15 cellular contexts compared by ENCODE assay signal in genomic region chr13:67155898-67156717, GRCh38.
"Had no signal": no experiment of that assay in that cellular context is flagged by ENCODE, and none has a peak within 500 bp of the region (broad histone marks: within the 10 kb centered on the region; RNA-seq: fewer than 3 reads in every experiment).

No MANE protein-coding gene starts in this region.

- H3K27ac Mint-ChIP-seq: activated naive CD4-positive, alpha-beta T cell treated with anti-CD3 and anti-CD28 coated beads for 36 hours; activated naive CD8-positive, alpha-beta T cell treated with anti-CD3 and anti-CD28 coated beads, Interleukin-2, amount 50 U/mL, for 24 hours; activated T-helper 17 cell treated with anti-CD3 and anti-CD28 coated beads, Interleukin-2, amount 50 U/mL, for 72 hours; mesothelial cell of epicardium; T-cell had no signal

- H3K9me3 Mint-ChIP-seq: activated naive CD4-positive, alpha-beta T cell treated with anti-CD3 and anti-CD28 coated beads for 36 hours; activated naive CD8-positive, alpha-beta T cell treated with anti-CD3 and anti-CD28 coated beads, Interleukin-2, amount 50 U/mL, for 24 hours; activated T-helper 17 cell treated with anti-CD3 and anti-CD28 coated beads, Interleukin-2, amount 50 U/mL, for 72 hours had no signal

- H3K4me3 ChIP-seq: ascending aorta, esophagus squamous epithelium, pancreas, stomach, thyroid gland had no signal

- H3K36me3 ChIP-seq: ascending aorta, esophagus squamous epithelium, pancreas, stomach, thyroid gland had no signal

- H3K4me1 ChIP-seq: ascending aorta, pancreas, thyroid gland had no signal

- H3K27me3 ChIP-seq: ascending aorta, pancreas, stomach, thyroid gland had no signal

- H3K4me3 Mint-ChIP-seq: activated naive CD4-positive, alpha-beta T cell treated with anti-CD3 and anti-CD28 coated beads for 36 hours; activated naive CD8-positive, alpha-beta T cell treated with anti-CD3 and anti-CD28 coated beads, Interleukin-2, amount 50 U/mL, for 24 hours; activated T-helper 17 cell treated with anti-CD3 and anti-CD28 coated beads, Interleukin-2, amount 50 U/mL, for 72 hours; mesothelial cell of epicardium; T-cell had no signal

- H3K27ac ChIP-seq: ascending aorta, esophagus squamous epithelium, pancreas, stomach, thyroid gland had no signal

- H3K4me1 Mint-ChIP-seq: activated naive CD8-positive, alpha-beta T cell treated with anti-CD3 and anti-CD28 coated beads, Interleukin-2, amount 50 U/mL, for 24 hours; activated T-helper 17 cell treated with anti-CD3 and anti-CD28 coated beads, Interleukin-2, amount 50 U/mL, for 72 hours; T-cell had no signal

- H3K36me3 Mint-ChIP-seq: mesothelial cell of epicardium, T-cell had no signal

- ATAC-seq: activated naive CD8-positive, alpha-beta T cell treated with anti-CD3 and anti-CD28 coated beads, Interleukin-2, amount 50 U/mL, for 24 hours; activated T-helper 17 cell treated with anti-CD3 and anti-CD28 coated beads, Interleukin-2, amount 50 U/mL, for 72 hours; pancreas; T-cell had no signal

- H3K9me3 ChIP-seq: ascending aorta, esophagus squamous epithelium, pancreas, stomach, thyroid gland had no signal

- DNase-seq: activated CD4-positive, alpha-beta T cell treated with anti-CD3 and anti-CD28 coated beads for 1 hour; activated CD4-positive, alpha-beta T cell treated with anti-CD3 and anti-CD28 coated beads, Interleukin-2, amount 50 U/mL, for 48 hours; activated naive CD4-positive, alpha-beta T cell treated with anti-CD3 and anti-CD28 coated beads for 36 hours; activated naive CD8-positive, alpha-beta T cell treated with anti-CD3 and anti-CD28 coated beads, Interleukin-2, amount 50 U/mL, for 24 hours; esophagus squamous epithelium; kidney glomerular epithelial cell; pancreas; stimulated activated CD4-positive, alpha-beta T cell treated with anti-CD3 and anti-CD28 coated beads, Interleukin-1b, Interleukin-23, amount 100 ng/mL, for 48 hours; stomach; T-cell; T-helper 9 cell; thyroid gland had no signal

- H3K27me3 Mint-ChIP-seq: activated naive CD8-positive, alpha-beta T cell treated with anti-CD3 and anti-CD28 coated beads, Interleukin-2, amount 50 U/mL, for 24 hours; activated T-helper 17 cell treated with anti-CD3 and anti-CD28 coated beads, Interleukin-2, amount 50 U/mL, for 72 hours; T-cell had no signal
